In the genomic region with DNA sequence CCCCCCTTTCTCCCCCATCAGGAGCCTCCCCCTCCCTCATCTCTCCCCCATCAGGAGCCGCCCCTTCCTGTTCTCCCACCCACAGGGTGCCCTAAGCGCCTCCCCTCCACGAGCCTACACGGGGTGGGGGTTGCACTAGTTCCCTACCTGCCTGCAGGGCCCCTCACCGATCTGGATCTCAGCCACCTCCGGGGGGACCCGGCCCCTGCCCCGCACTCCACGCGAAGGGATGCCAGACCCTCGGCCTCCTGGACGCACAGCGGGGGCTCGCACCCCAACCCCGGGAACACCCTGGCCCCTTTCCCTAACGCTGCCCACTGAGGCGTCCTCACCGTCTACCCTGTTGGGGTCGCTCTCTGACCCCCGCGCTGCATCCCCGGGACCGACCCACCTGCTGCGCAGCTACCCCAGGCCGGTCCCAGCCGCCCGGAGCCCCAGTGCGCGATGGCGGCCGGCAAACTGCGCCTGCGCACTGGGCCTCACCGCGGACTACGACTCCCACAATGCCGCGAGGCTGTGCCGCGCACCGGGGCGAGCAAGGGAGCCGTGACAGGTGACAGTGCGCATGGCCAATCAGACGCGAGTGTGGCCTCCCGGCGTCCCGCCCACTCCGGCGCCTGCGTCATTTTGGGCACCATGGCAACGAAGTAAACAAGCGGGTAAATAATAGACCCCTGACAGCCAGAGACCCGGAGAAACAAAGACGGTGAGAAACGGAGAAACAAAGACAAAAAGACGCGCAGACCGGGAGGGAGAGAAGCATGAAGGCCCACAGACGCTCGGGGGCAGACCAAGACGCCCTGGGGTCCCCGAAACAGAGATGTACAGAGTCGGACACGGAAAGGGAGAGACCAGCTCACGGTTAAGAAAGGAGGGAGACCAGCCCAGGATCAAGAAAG, we compare ENCODE assay signal across 8 cellular contexts. TPM values are rescaled to one million over a fixed set of nuclear protein-coding genes. Genes with fewer than 3 reads are reported as not detected.
A peak's percentile ranks its signal among the peaks of the same experiment; 100 is the strongest.
DNase-seq lines count a peak whose midpoint lies in the region; ATAC-seq and TF ChIP-seq lines count a peak whose summit lies in the region.

A gene with protein sequence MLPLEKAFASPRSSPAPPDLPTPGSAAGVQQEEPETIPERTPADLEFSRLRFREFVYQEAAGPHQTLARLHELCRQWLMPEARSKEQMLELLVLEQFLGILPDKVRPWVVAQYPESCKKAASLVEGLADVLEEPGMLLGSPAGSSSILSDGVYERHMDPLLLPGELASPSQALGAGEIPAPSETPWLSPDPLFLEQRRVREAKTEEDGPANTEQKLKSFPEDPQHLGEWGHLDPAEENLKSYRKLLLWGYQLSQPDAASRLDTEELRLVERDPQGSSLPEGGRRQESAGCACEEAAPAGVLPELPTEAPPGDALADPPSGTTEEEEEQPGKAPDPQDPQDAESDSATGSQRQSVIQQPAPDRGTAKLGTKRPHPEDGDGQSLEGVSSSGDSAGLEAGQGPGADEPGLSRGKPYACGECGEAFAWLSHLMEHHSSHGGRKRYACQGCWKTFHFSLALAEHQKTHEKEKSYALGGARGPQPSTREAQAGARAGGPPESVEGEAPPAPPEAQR (minus strand): TSS at position 449 of the 899 bp plus-strand sequence. CDS start 7,964 bp downstream, outside the sequence.

- intact Hi-C loops in uterus (cut with DNase I; ENCODE audit: low total_unique reads): no loop called here

- H3K27me3 ChIP-seq in uterus: no peaks in the 10 kb centered on the region

- no peak for TF ChIP-seq CTCF in AG10803 (conservative IDR thresholded peaks at IDR 0.05; ENCODE audit: low read length)
- TF ChIP-seq CTCF in uterus (IDR thresholded peaks at IDR 0.05): peak in 1 of 4 experiments; percentile 11

- peak within 1 kb of the TSS; percentile 97 for H3K27ac ChIP-seq in uterus

- peaks cover 0 to 3% of the 10 kb centered on the region in 2 donors for H3K4me1 ChIP-seq in uterus

- peak; percentile 92 for ATAC-seq in GM19397 (IDR thresholded peaks at IDR 0.05; ENCODE audit: unreplicated experiment)

- no peaks in the 10 kb centered on the region for H3K36me3 ChIP-seq in uterus

- H3K4me3 ChIP-seq in AG10803 (ENCODE audit: low read length): peak within 1 kb of the TSS; percentile 79
- peak within 1 kb of the TSS; percentile 90 to 100 for H3K4me3 ChIP-seq in uterus

- TF ChIP-seq POLR2A in uterus (IDR thresholded peaks at IDR 0.05): peak; percentile 65 to 90

- DNase-seq in AG10803 (ENCODE audit: low read depth) (peak; percentile 87), NCI-H1092 (lab: John Stamatoyannopoulos, UW) (peak; percentile 93), T-helper 22 cell (ENCODE audit: low read depth) (peak; percentile 92), astrocyte of the hippocampus (ENCODE audit: low read depth, low spot score) (peak; percentile 99), hippocampal formation (lab: John Stamatoyannopoulos, UW) (peak; percentile 92 to 95), renal cortical epithelial cell (ENCODE audit: low read depth) (peak; percentile 86), uterus (peak; percentile 98 to 99)

- no peaks in the 10 kb centered on the region for H3K9me3 ChIP-seq in uterus

RNA-seq across cellular contexts. Expression of the gene that starts here (rescaled TPM):
- total RNA-seq in renal cortical epithelial cell (28.8 and 52.4 TPM in 2 replicates), uterus (100 to 1,000 TPM in 3 of 4 donors, 10 to 100 TPM in 1; 51.5 to 138 (median 121) TPM)

Comparison
In these comparisons a context has a peak if more than half of its experiments do, and no peak if none do; other contexts are left out.
1. Peak in every context shown above with its lines: DNase-seq, ATAC-seq, H3K4me3 ChIP-seq and H3K27ac ChIP-seq.